ENCODE assay signal across 9 cellular contexts in the genomic region with DNA sequence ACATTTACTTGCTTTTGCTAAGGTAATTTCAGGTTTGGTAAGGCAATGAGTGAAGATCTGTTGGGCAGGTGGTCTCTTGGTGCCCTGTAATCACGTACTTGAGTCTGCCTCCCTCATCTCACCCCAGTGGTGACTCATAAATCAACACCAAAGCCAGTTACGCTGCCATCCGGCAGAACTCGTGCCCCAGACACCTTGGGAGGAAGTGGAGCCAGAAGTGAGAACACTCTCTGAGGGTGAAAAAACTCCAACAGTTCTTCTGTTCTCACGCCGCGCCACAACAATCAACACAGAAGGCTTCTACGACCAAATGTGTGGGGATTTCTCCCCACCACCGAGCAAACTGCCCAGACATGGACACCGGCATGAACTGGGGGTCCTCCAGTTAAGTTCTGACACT.
DNase-seq lines count a peak whose midpoint lies in the region; ATAC-seq, FAIRE-seq and TF ChIP-seq lines count a peak whose summit lies in the region.
"Had no signal": no experiment of that assay in that cellular context is flagged by ENCODE, and none has a peak within 500 bp of the region (broad histone marks: within the 10 kb centered on the region; RNA-seq: fewer than 3 reads in every experiment).

No MANE protein-coding gene starts in this region.

- peak; percentile 99 for FAIRE-seq in GM19239 (lab: Jason Lieb, UNC)

- H3K27me3 ChIP-seq in heart left ventricle (no peaks in the 10 kb centered on the region), WERI-Rb-1 (ENCODE audit: insufficient read depth, low read depth, severe bottlenecking) (no peaks in the 10 kb centered on the region)

- intact Hi-C loops in heart left ventricle (cut with DNase I), result loop anchor here in 2 of 10 donors (2.0 to 10.0 kb wide), 2 partner anchors 156 to 210 kb away; no protein-coding TSS in a partner anchor

- TF ChIP-seq POLR2A in heart left ventricle (IDR thresholded peaks at IDR 0.05), result no peak

- no peak for TF ChIP-seq CTCF in heart left ventricle (IDR thresholded peaks at IDR 0.05)
- TF ChIP-seq CTCF in WERI-Rb-1 (IDR thresholded peaks at IDR 0.05; ENCODE audit: low read depth, low read length), result no peak

- H3K4me3 ChIP-seq in heart left ventricle (no peak overlapping the region), WERI-Rb-1 (ENCODE audit: low read depth, low read length) (no peak overlapping the region)

- WGBS in heart left ventricle, 4 donors, result 66 to 85% (median 77%) methylated on average over 9 to 10 of the region's 10 CpGs

- ATAC-seq in HG03457 (IDR thresholded peaks at IDR 0.05; ENCODE audit: unreplicated experiment), result peak; percentile 50
- peak in 2 of 4 donors; percentile 24 to 51 for ATAC-seq in heart left ventricle

- no peaks in the 10 kb centered on the region for H3K9me3 ChIP-seq in heart left ventricle
- no peaks in the 10 kb centered on the region for H3K9me3 ChIP-seq in WERI-Rb-1 (ENCODE audit: severe bottlenecking)

- H3K27ac ChIP-seq in heart left ventricle, result peak overlapping the region in 3 of 12 donors; percentile 9 to 87 (median 45)
- H3K27ac ChIP-seq in WERI-Rb-1, result no peak overlapping the region
- H3K27ac ChIP-seq: KMS-11 had no signal

- H3K36me3 ChIP-seq in heart left ventricle, result no peaks in the 10 kb centered on the region
- H3K36me3 ChIP-seq in WERI-Rb-1, result no peaks in the 10 kb centered on the region

- H3K4me1 ChIP-seq in heart left ventricle, result peaks cover 0 to 68% (median 10%) of the 10 kb centered on the region in 12 donors

- peak; percentile 30 for DNase-seq in GM19239 (ENCODE audit: insufficient read length, low spot score)
- peak; percentile 72 to 80 for DNase-seq in activated CD4-positive, alpha-beta T cell treated with anti-CD3 and anti-CD28 coated beads, Interleukin-2, amount 50 U/mL, for 48 hours
- peak in 3 of 5 donors; percentile 17 to 72 (median 36) for DNase-seq in heart left ventricle
- peak; percentile 68 to 74 for DNase-seq in stimulated activated CD8-positive, alpha-beta memory T cell treated with anti-CD3 and anti-CD28 coated beads, Interleukin-15, amount 100 ng/mL, for 48 hours (ENCODE audit: low read depth in 2 of 2)
- no peak for DNase-seq in SIG-M5 treated with dmso at 0.1 percent for 504 hours (lab: John Stamatoyannopoulos, UW; ENCODE audit: unreplicated experiment)
- DNase-seq in WERI-Rb-1, result no peak
- no peak for DNase-seq in DMS 273 (lab: John Stamatoyannopoulos, UW; ENCODE audit: unreplicated experiment)

Comparison
In these comparisons a context has a peak if more than half of its experiments do, and no peak if none do; other contexts are left out.
1. DNase-seq: peak in GM19239 (single experiment), activated CD4-positive, alpha-beta T cell treated with anti-CD3 and anti-CD28 coated beads, Interleukin-2, amount 50 U/mL, for 48 hours (2 of 2), heart left ventricle (3 of 5) and stimulated activated CD8-positive, alpha-beta memory T cell treated with anti-CD3 and anti-CD28 coated beads, Interleukin-15, amount 100 ng/mL, for 48 hours (2 of 2); none in SIG-M5 treated with dmso at 0.1 percent for 504 hours (single experiment), WERI-Rb-1 (single experiment) and DMS 273 (single experiment).